ENCODE assay signal across 25 cellular contexts in the genomic region with DNA sequence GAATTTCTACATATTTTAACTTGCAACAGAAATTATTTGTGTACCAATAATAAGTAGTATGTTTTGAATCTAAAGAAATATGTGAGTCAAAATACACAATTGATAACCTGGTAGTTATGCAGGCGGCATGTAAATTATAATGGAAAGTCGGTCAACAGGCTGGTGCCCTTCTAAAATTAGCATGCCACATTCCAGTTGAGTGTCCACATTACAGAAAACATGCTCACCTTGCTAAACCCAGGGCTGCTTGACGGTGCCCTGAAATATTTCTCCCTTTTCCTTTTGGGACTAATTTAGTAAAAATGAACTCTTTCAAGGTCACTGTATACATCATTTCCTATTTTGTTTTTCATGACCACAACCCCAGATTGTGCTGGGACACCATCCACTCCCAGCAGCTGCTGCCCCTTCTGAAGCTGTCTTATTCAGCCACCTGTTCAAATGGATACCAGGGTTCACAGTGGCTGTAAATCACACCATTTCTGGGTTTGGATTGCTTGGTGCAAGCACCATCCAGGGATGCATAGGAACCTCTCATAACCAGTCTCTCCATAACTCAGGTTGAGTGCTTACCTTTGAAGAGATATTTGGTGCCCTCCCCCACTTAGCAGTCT.
"Had no signal": no experiment of that assay in that cellular context is flagged by ENCODE, and none has a peak within 500 bp of the region (broad histone marks: within the 10 kb centered on the region; RNA-seq: fewer than 3 reads in every experiment).

No MANE protein-coding gene starts in this region.

- H3K9me3 ChIP-seq: adrenal gland, breast epithelium had no signal

- H3K4me3 ChIP-seq: adrenal gland, breast epithelium had no signal

- ATAC-seq: Panc1 had no signal

- DNase-seq: activated B cell treated with CpG ODN at 0.5 μM for 24 hours; activated CD4-positive, alpha-beta T cell treated with anti-CD3 and anti-CD28 coated beads for 1 hour; activated CD4-positive, alpha-beta T cell treated with anti-CD3 and anti-CD28 coated beads, Interleukin-2, amount 10 ng/mL, durations not matched to agents 24 days and 14 days; activated CD4-positive, alpha-beta T cell treated with anti-CD3 and anti-CD28 coated beads, Interleukin-2, amount 50 U/mL, for 48 hours; activated naive CD4-positive, alpha-beta T cell treated with anti-CD3 and anti-CD28 coated beads, Interleukin-2, amount 50 U/mL, for 16 hours; activated naive CD8-positive, alpha-beta T cell treated with anti-CD3 and anti-CD28 coated beads, Interleukin-2, amount 10 ng/mL, durations not matched to agents 7 days and 5 days; activated T-cell treated with anti-CD3 and anti-CD28 coated beads, Interleukin-2, amount 50 U/mL, for 1 hour; adrenal gland; anterior cingulate cortex; MM.1S; NCI-H1105; NCI-H1436; NCI-H1694 treated with DMSO at 0.1 percent for 48 hours; NCI-H2029 treated with DMSO at 0.1 percent for 48 hours; NCI-H345; NCI-H510A; NCI-H69; NK-92 treated with Interleukin-12 subunit alpha and Interleukin-12 subunit beta, amount 100 ng/mL, for 24 hours; OCI-M1; RPMI8226; SHP77; T-helper 2 cell; T1000 had no signal

- H3K27ac ChIP-seq: adrenal gland, breast epithelium had no signal

- H3K27me3 ChIP-seq: adrenal gland, breast epithelium had no signal

- H3K36me3 ChIP-seq: adrenal gland, breast epithelium had no signal

- H3K4me1 ChIP-seq: breast epithelium had no signal
